21 cellular contexts compared by ENCODE assay signal in the genomic region with DNA sequence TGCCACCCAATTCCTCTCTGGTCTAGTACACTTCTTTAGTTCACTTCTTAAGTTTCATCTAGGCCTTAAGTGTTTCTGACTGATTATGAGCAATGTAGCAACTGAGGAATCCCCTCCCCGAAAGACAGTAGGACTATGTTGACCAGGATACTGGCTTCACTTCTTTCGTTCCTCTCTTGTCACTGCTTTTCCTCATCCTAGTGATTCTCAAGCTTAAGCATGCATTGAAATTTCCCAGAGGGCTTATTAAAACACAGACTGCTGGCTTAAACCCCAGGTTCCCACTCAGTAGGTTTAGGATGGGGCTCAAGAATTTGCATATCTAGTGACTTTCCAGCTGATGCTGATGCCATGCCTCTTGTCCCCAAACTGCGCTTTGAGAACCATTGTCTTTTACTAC.
DNase-seq lines count a peak whose midpoint lies in the region; ATAC-seq, FAIRE-seq and TF ChIP-seq lines count a peak whose summit lies in the region.
"Had no signal": no experiment of that assay in that cellular context is flagged by ENCODE, and none has a peak within 500 bp of the region (broad histone marks: within the 10 kb centered on the region; RNA-seq: fewer than 3 reads in every experiment).

No MANE protein-coding gene starts in this region.

- H2BK120ac ChIP-seq in H9 (ENCODE audit: low read depth, low read length, poor library complexity, severe bottlenecking) = no peak overlapping the region

- no peak overlapping the region for H3T11ph ChIP-seq in H9 (ENCODE audit: low read length)

- H3K79me2 ChIP-seq in H9 (ENCODE audit: insufficient read depth, low read length) = no peaks in the 10 kb centered on the region
- H3K79me2 ChIP-seq in K562 (ENCODE audit: control insufficient read depth, insufficient read depth, low read length) = peaks cover 45% of the 10 kb centered on the region

- POLR2A ChIA-PET in K562 (lab: Yijun Ruan, JAX) = interaction anchor here (0.6 to 1.9 kb wide), 6 partner anchors 11 to 354 kb away, joined by 3 to 6 read pairs (median 3); a partner anchor contains a TSS

- TF ChIP-seq RAD21 in K562 (CRISPR knock-in tag; conservative IDR thresholded peaks at IDR 0.05 in 1 of 2, IDR thresholded peaks at IDR 0.05 in 1 of 2) = no peak

- TF ChIP-seq CTCF in H9 (conservative IDR thresholded peaks at IDR 0.05) (no peak), K562 (IDR thresholded peaks at IDR 0.05 in 2 of 3, conservative IDR thresholded peaks at IDR 0.05 in 1 of 3; ENCODE audit: insufficient read depth in 2 of 3, low read depth in 1 of 3, low read length in 3 of 3) (no peak)

- no peak overlapping the region for H3K23ac ChIP-seq in H9 (ENCODE audit: insufficient read length, low read depth, low read length)

- no peak for TF ChIP-seq POLR2A in K562 (conservative IDR thresholded peaks at IDR 0.05)

- TF ChIP-seq EP300 in K562 (IDR thresholded peaks at IDR 0.05; ENCODE audit: low read length) = no peak

- H3K23me2 ChIP-seq in H9 (ENCODE audit: insufficient read length, low read depth, low read length, poor library complexity, severe bottlenecking) = no peaks in the 10 kb centered on the region

- no peak overlapping the region for H2AK5ac ChIP-seq in H9 (ENCODE audit: insufficient read length, low read length)

- DNase-seq in NCI-H82 (lab: John Stamatoyannopoulos, UW) (peak; percentile 16), NCI-H82 treated with DMSO at 0.1 percent for 48 hours (lab: John Stamatoyannopoulos, UW; ENCODE audit: unreplicated experiment) (no peak), H9 (no peak), K562 (ENCODE audit: extremely low read depth in 1 of 4, low spot score in 3 of 4) (no peak), DMS153 (lab: John Stamatoyannopoulos, UW) (no peak), DMS79 treated with DMSO at 0.1 percent for 48 hours (lab: John Stamatoyannopoulos, UW) (no peak), glomerular visceral epithelial cell (ENCODE audit: extremely low spot score) (no peak)
- DNase-seq in stimulated activated naive CD8-positive, alpha-beta T cell treated with anti-CD3 and anti-CD28 coated beads, Interleukin-15, Interleukin-2, amounts not matched to agents 100 U/mL and 50 U/mL, for 24 hours = no peak
- DNase-seq: CD4-positive, CD25-positive, alpha-beta regulatory T cell; EL; GF-D8; NCI-H1092 treated with DMSO at 0.1 percent for 48 hours; NCI-H146; NCI-H2029; NCI-H2171; NCI-H345; NCI-H524; NCI-H774 had no signal

- H4K20me1 ChIP-seq in H9 (ENCODE audit: control insufficient read depth, insufficient read depth, insufficient read length) (no peaks in the 10 kb centered on the region), K562 (replicated peaks; ENCODE audit: control insufficient read depth, insufficient read depth, low read length) (no peaks in the 10 kb centered on the region)

- H3K4me1 ChIP-seq in H9 (ENCODE audit: insufficient read depth, low read length) = no peaks in the 10 kb centered on the region
- H3K4me1 ChIP-seq in K562 (replicated peaks in 1 of 2; ENCODE audit: control insufficient read depth in 2 of 2, insufficient read depth in 2 of 2, low read length in 2 of 2) = peaks cover 0 to 9% of the 10 kb centered on the region in 2 experiments; a peak in 2 of 5 replicates
- H3K4me1 ChIP-seq: HAP-1 had no signal

- no peaks in the 10 kb centered on the region for H3K79me1 ChIP-seq in H9 (ENCODE audit: insufficient read depth, low read depth, low read length, poor library complexity, severe bottlenecking)

- no peak overlapping the region for H3K56ac ChIP-seq in H9 (ENCODE audit: insufficient read length, low read depth, low read length)

- H3K4me1 Mint-ChIP-seq in H9 = peaks cover 8 to 9% of the 10 kb centered on the region in 2 experiments; a peak in 3 of 4 replicates
- H3K4me1 Mint-ChIP-seq: CD4-positive, CD25-positive, alpha-beta regulatory T cell had no signal

- H3K27me3 ChIP-seq in H9 (ENCODE audit: insufficient read depth, low read length) (no peaks in the 10 kb centered on the region), K562 (ENCODE audit: control insufficient read depth in 2 of 2, insufficient read depth in 2 of 2, low read length in 2 of 2) (no peaks in the 10 kb centered on the region)

- no peak overlapping the region for H3K27ac ChIP-seq in H9 (ENCODE audit: insufficient read length, low read depth, low read length)
- no peak overlapping the region for H3K27ac ChIP-seq in K562 (ENCODE audit: extremely low read depth, low read depth, low read length)
- H3K27ac ChIP-seq: HL-60, KMS-11 had no signal

- no peak overlapping the region for H3K4ac ChIP-seq in H9 (ENCODE audit: low read depth, low read length)

- no peak overlapping the region for H3K9ac ChIP-seq in H9 (ENCODE audit: extremely low read depth, insufficient read length, low read length)
- no peak overlapping the region for H3K9ac ChIP-seq in K562 (ENCODE audit: insufficient read depth in 1 of 2, low read depth in 2 of 2, low read length in 2 of 2)
- H3K9ac ChIP-seq: KMS-11 had no signal

- no peak overlapping the region for H3K4me3 ChIP-seq in K562
- H3K4me3 ChIP-seq: HAP-1 had no signal

- H3K9me3 ChIP-seq in H9 (ENCODE audit: control insufficient read depth, low read depth, low read length) = no peaks in the 10 kb centered on the region
- H3K9me3 ChIP-seq in K562 (replicated peaks; ENCODE audit: control insufficient read depth, insufficient read depth, low read depth, low read length) = no peaks in the 10 kb centered on the region
- H3K9me3 ChIP-seq: HAP-1 had no signal

- H3K14ac ChIP-seq in H9 (ENCODE audit: insufficient read depth, low read length) = no peak overlapping the region

- no peak overlapping the region for H4K91ac ChIP-seq in H9 (ENCODE audit: insufficient read length, low read depth, low read length)

- no peak overlapping the region for H2BK20ac ChIP-seq in H9 (ENCODE audit: low read depth, low read length, poor library complexity, severe bottlenecking)

- intact Hi-C loops in K562 (cut with micrococcal nuclease) = no loop called here

- CTCF ChIA-PET in K562 (lab: Yijun Ruan, JAX; ENCODE audit: low intra/inter-chr PET ratio) = no interaction called here

- no peak for FAIRE-seq in K562 (lab: Jason Lieb, UNC)

- peak overlapping the region in 2 of 3 experiments; percentile 16 to 54; a peak in 2 of 7 replicates for H3K27ac Mint-ChIP-seq in H9
- H3K27ac Mint-ChIP-seq: CD4-positive, CD25-positive, alpha-beta regulatory T cell had no signal

- no peak overlapping the region for H2BK12ac ChIP-seq in H9 (ENCODE audit: insufficient read length, low read depth, low read length)

- H3K4me2 ChIP-seq in H9 (ENCODE audit: insufficient read depth, insufficient read length, low read length) (no peak overlapping the region), K562 (ENCODE audit: insufficient read depth, low read length) (no peak overlapping the region)
- H3K4me2 ChIP-seq: KMS-11 had no signal

- no peak overlapping the region for H3K4me3 Mint-ChIP-seq in H9
- H3K4me3 Mint-ChIP-seq: CD4-positive, CD25-positive, alpha-beta regulatory T cell had no signal

- in situ Hi-C loops in K562 (cut with MboI) = no loop called here

- H3K9me3 Mint-ChIP-seq in H9 = no peaks in the 10 kb centered on the region; a peak in 1 of 5 replicates

- no peaks in the 10 kb centered on the region for H3K9me1 ChIP-seq in K562 (ENCODE audit: control insufficient read depth, insufficient read depth, low read length)

- ATAC-seq in K562 = no peak
- no peak for ATAC-seq in stimulated activated naive CD8-positive, alpha-beta T cell treated with anti-CD3 and anti-CD28 coated beads, Interleukin-15, Interleukin-2, amounts not matched to agents 100 U/mL and 50 U/mL, for 24 hours

- H3K36me3 Mint-ChIP-seq in H9 (ENCODE audit: insufficient read depth in 1 of 3, low read depth in 3 of 3) = no peaks in the 10 kb centered on the region
- H3K36me3 Mint-ChIP-seq: CD4-positive, CD25-positive, alpha-beta regulatory T cell had no signal

- no TSS peak for BruUV-seq in K562 (replicated peaks; lab: Mats Ljungman, UMichigan)

- H2AFZ ChIP-seq in H9 (ENCODE audit: low read length) (no peak overlapping the region), K562 (ENCODE audit: low read depth, low read length) (no peak overlapping the region)

- no peak overlapping the region for H4K8ac ChIP-seq in H9 (replicated peaks; ENCODE audit: insufficient read length, low read depth, low read length)

- H3K27me3 Mint-ChIP-seq in H9 (ENCODE audit: low read depth) = peaks cover 1% of the 10 kb centered on the region; the same call in 1 of the 2 replicates
- H3K27me3 Mint-ChIP-seq: CD4-positive, CD25-positive, alpha-beta regulatory T cell had no signal

- no peak overlapping the region for H2BK5ac ChIP-seq in H9 (ENCODE audit: insufficient read length, low read length)

- H3K18ac ChIP-seq in H9 (ENCODE audit: insufficient read length, low read depth, low read length) = no peak overlapping the region

- WGBS in H9 (ENCODE audit: extremely low coverage, insufficient read length, low lambda C conversion rate) = no CpG with 5 or more reads among the region's 3 CpGs
- 79% methylated on average over 3 of the region's 3 CpGs for WGBS in K562 (ENCODE audit: insufficient coverage, low coverage, missing lambda C conversion rate)

- no peak overlapping the region for H4K5ac ChIP-seq in H9 (ENCODE audit: insufficient read length, low read depth, low read length)

- peaks cover 88% of the 10 kb centered on the region for H3K36me3 ChIP-seq in K562 (ENCODE audit: control insufficient read depth, insufficient read depth, low read length)
- H3K36me3 ChIP-seq: HAP-1 had no signal

- no peak overlapping the region for H2BK15ac ChIP-seq in H9 (ENCODE audit: low read depth, low read length)

TF ChIP-seq in K562, 482 proteins besides CTCF, POLR2A, EP300 and RAD21 (continues in another document):
- TF ChIP-seq POLR2G (IDR thresholded peaks at IDR 0.05; ENCODE audit: low read depth, low read length) (peak; percentile 41; the same call in 1 of the 2 replicates), SRSF7 (optimal IDR thresholded peaks at IDR 0.05; ENCODE audit: low read depth, low read length) (no peak), ZNF668 (CRISPR knock-in tag; IDR thresholded peaks at IDR 0.05) (no peak), ZNF75A (CRISPR knock-in tag; IDR thresholded peaks at IDR 0.05) (no peak), SNRNP70 (optimal IDR thresholded peaks at IDR 0.05; ENCODE audit: low read depth, low read length) (no peak), EZH2 (IDR thresholded peaks at IDR 0.05; ENCODE audit: borderline replicate concordance, low read depth, low read length) (no peak), HDAC6 (IDR thresholded peaks at IDR 0.05; ENCODE audit: low read depth, low read length) (no peak), ZFP30 (CRISPR knock-in tag; IDR thresholded peaks at IDR 0.05; ENCODE audit: borderline replicate concordance) (peak; percentile 20; the same call in 1 of the 2 replicates), C11orf30 (IDR thresholded peaks at IDR 0.05; ENCODE audit: low read depth) (no peak), ZNF436 (CRISPR knock-in tag; IDR thresholded peaks at IDR 0.05) (0 out of 2 replicates have a peak, but pooled peaks have one; percentile 20), MTA2 (IDR thresholded peaks at IDR 0.05; ENCODE audit: low read depth) (no peak), TEAD4 (IDR thresholded peaks at IDR 0.05; ENCODE audit: low read length) (no peak), TEAD4 (CRISPR knock-in tag; IDR thresholded peaks at IDR 0.05; ENCODE audit: borderline replicate concordance) (no peak), PURB (CRISPR knock-in tag; IDR thresholded peaks at IDR 0.05; ENCODE audit: low read depth) (no peak), ZNF23 (CRISPR knock-in tag; IDR thresholded peaks at IDR 0.05) (no peak)
